ENCODE assay signal across 1 cellular context in genomic region chr1:45016767-45017166, GRCh38.
A peak's percentile ranks its signal among the peaks of the same experiment; 100 is the strongest.
TF ChIP-seq lines count a peak whose summit lies in the region.

No MANE protein-coding gene starts in this region.

TF ChIP-seq in K562, 482 proteins besides CTCF, POLR2A, EP300 and RAD21:
- no peak for TF ChIP-seq RAD51 (IDR thresholded peaks at IDR 0.05; ENCODE audit: borderline replicate concordance, low read depth)
- TF ChIP-seq ZNF609 (CRISPR knock-in tag; IDR thresholded peaks at IDR 0.05; ENCODE audit: borderline replicate concordance) = no peak
- TF ChIP-seq DPF2 (IDR thresholded peaks at IDR 0.05) = no peak
- no peak for TF ChIP-seq HIVEP1 (CRISPR knock-in tag; IDR thresholded peaks at IDR 0.05)
- TF ChIP-seq ZNF354B (CRISPR knock-in tag; IDR thresholded peaks at IDR 0.05) = no peak
- no peak for TF ChIP-seq NFXL1 (CRISPR knock-in tag; IDR thresholded peaks at IDR 0.05)
- peak; percentile 27 for TF ChIP-seq KDM5B (IDR thresholded peaks at IDR 0.05; ENCODE audit: insufficient replicate concordance, low read depth, low read length)
- no peak for TF ChIP-seq ZKSCAN8 (CRISPR knock-in tag; IDR thresholded peaks at IDR 0.05)
- TF ChIP-seq POLR2AphosphoS2 (IDR thresholded peaks at IDR 0.05; ENCODE audit: low read length) = peak; percentile 24; the same call in 1 of the 2 replicates
- peak; percentile 64 for TF ChIP-seq POLR2B (IDR thresholded peaks at IDR 0.05; ENCODE audit: low read depth, partially characterized antibody)
- no peak for TF ChIP-seq XRCC3 (IDR thresholded peaks at IDR 0.05)
- no peak for TF ChIP-seq E2F3 (CRISPR knock-in tag; IDR thresholded peaks at IDR 0.05)
- TF ChIP-seq MYNN (IDR thresholded peaks at IDR 0.05) = peak; percentile 71
- no peak for TF ChIP-seq MYNN (CRISPR knock-in tag; IDR thresholded peaks at IDR 0.05)
- TF ChIP-seq THRAP3 (IDR thresholded peaks at IDR 0.05; ENCODE audit: borderline replicate concordance) = no peak
- TF ChIP-seq MLLT1 (IDR thresholded peaks at IDR 0.05) = 0 out of 4 replicates have a peak, but pooled peaks of 1 of the 2 experiments have one; percentile 11
- peak; percentile 69 for TF ChIP-seq SUPT5H (IDR thresholded peaks at IDR 0.05)
- no peak for TF ChIP-seq RUNX1 (IDR thresholded peaks at IDR 0.05; ENCODE audit: low read depth)
- no peak for TF ChIP-seq SMARCC2 (IDR thresholded peaks at IDR 0.05; ENCODE audit: low read depth)
- no peak for TF ChIP-seq STAT5B (CRISPR knock-in tag; IDR thresholded peaks at IDR 0.05)
- no peak for TF ChIP-seq HES1 (IDR thresholded peaks at IDR 0.05; ENCODE audit: low read depth)
- TF ChIP-seq HDAC6 (IDR thresholded peaks at IDR 0.05; ENCODE audit: low read depth, low read length) = no peak
- TF ChIP-seq ZNF407 (IDR thresholded peaks at IDR 0.05; ENCODE audit: low read depth) = no peak
- TF ChIP-seq RBBP5 (IDR thresholded peaks at IDR 0.05; ENCODE audit: borderline replicate concordance, insufficient read depth, low read length, poor library complexity, severe bottlenecking) = no peak
- no peak; a peak in 1 of 4 replicates for TF ChIP-seq BCLAF1 (IDR thresholded peaks at IDR 0.05; ENCODE audit: borderline replicate concordance in 1 of 2, control insufficient read depth in 1 of 2, low read depth in 2 of 2, low read length in 1 of 2)
- no peak for TF ChIP-seq PHF8 (IDR thresholded peaks at IDR 0.05; ENCODE audit: borderline replicate concordance, low read length)
- TF ChIP-seq ARNT (IDR thresholded peaks at IDR 0.05) = no peak
- TF ChIP-seq GATAD2B (IDR thresholded peaks at IDR 0.05; ENCODE audit: borderline replicate concordance) = no peak
- no peak for TF ChIP-seq NR1H2 (CRISPR knock-in tag; IDR thresholded peaks at IDR 0.05)
- no peak for TF ChIP-seq NCOA2 (IDR thresholded peaks at IDR 0.05; ENCODE audit: partially characterized antibody in 2 of 2)
- no peak for TF ChIP-seq POLR2G (IDR thresholded peaks at IDR 0.05; ENCODE audit: low read depth, low read length)
- no peak for TF ChIP-seq ELF2 (CRISPR knock-in tag; IDR thresholded peaks at IDR 0.05)
- no peak for TF ChIP-seq ATF1 (CRISPR knock-in tag; IDR thresholded peaks at IDR 0.05)
- no peak for TF ChIP-seq ATF1 (tag; IDR thresholded peaks at IDR 0.05)
- TF ChIP-seq HBP1 (CRISPR knock-in tag; IDR thresholded peaks at IDR 0.05) = 0 out of 2 replicates have a peak, but pooled peaks have one; percentile 10
- no peak for TF ChIP-seq SREBF2 (CRISPR knock-in tag; IDR thresholded peaks at IDR 0.05)
- no peak for TF ChIP-seq ZNF57 (CRISPR knock-in tag; IDR thresholded peaks at IDR 0.05)
- no peak for TF ChIP-seq FOXJ2 (tag; IDR thresholded peaks at IDR 0.05)
- TF ChIP-seq ZNF165 (CRISPR knock-in tag; IDR thresholded peaks at IDR 0.05; ENCODE audit: borderline replicate concordance) = no peak
- no peak for TF ChIP-seq ZC3H11A (IDR thresholded peaks at IDR 0.05; ENCODE audit: low read depth, low read length)
- TF ChIP-seq FOXA1 (IDR thresholded peaks at IDR 0.05; ENCODE audit: borderline replicate concordance) = no peak
